ENCODE assay signal across 3 cellular contexts in the genomic region with DNA sequence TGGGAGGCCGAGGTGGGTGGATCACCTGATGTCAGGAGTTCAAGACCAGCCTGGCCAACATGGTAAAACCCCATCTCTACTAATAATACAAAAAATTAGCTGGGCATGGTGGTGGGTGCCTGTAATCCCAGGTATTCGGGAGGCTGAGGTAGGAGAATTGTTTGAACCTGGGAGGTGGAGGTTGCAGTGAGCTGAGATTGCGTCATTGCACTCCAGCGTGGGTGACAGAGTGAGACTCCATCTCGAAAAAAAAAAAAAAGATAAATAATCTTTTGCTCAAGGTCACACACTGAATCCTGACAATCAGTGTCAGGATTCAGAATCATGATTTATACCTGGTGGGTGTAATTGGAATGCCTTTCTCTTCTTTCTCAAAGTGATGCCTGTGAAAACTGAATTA. TPM values are rescaled to one million over a fixed set of nuclear protein-coding genes. Genes with fewer than 3 reads are reported as not detected.
"Had no signal": no experiment of that assay in that cellular context is flagged by ENCODE, and none has a peak within 500 bp of the region (broad histone marks: within the 10 kb centered on the region; RNA-seq: fewer than 3 reads in every experiment).

No MANE protein-coding gene starts in this region.

RNA-seq across cellular contexts. Expression of a gene that starts 5.8 kb away (rescaled TPM):
- total RNA-seq: HT-29, IMR-90 had no signal
- polyA plus RNA-seq: IgD-negative memory B cell, IMR-90 had no signal
